ENCODE assay signal across 34 cellular contexts in genomic region chr6:33792990-33793389, GRCh38. TPM values are rescaled to one million over a fixed set of nuclear protein-coding genes. Genes with fewer than 3 reads are reported as not detected.
"Had no signal": no experiment of that assay in that cellular context is flagged by ENCODE, and none has a peak within 500 bp of the region (broad histone marks: within the 10 kb centered on the region; RNA-seq: fewer than 3 reads in every experiment).

No MANE protein-coding gene starts in this region.

- H3K27ac ChIP-seq: left lung, lower lobe of right lung, ovary, right atrium auricular region, right lobe of liver, suprapubic skin, thoracic aorta, tibial artery, upper lobe of right lung had no signal

- H3K27me3 ChIP-seq: ovary, right atrium auricular region, right lobe of liver had no signal

- H3K4me1 ChIP-seq: upper lobe of right lung had no signal

- H3K9me3 ChIP-seq: left lung, lower lobe of right lung, ovary, right atrium auricular region, right lobe of liver, suprapubic skin, thoracic aorta, tibial artery, upper lobe of right lung had no signal

- ATAC-seq: left colon, left lung, lower lobe of right lung, natural killer cell, right lobe of liver, upper lobe of right lung had no signal

- H3K27ac Mint-ChIP-seq: mesothelial cell of epicardium; naive B cell; natural killer cell; nephron progenitor cell; progenitor cell of endocrine pancreas; stimulated activated naive CD8-positive, alpha-beta T cell treated with anti-CD3 and anti-CD28 coated beads, Interleukin-15, Interleukin-2, amounts not matched to agents 100 ng/mL and 50 ng/mL, for 24 hours had no signal

- H3K36me3 ChIP-seq: left lung, lower lobe of right lung, ovary, right atrium auricular region, right lobe of liver, suprapubic skin, thoracic aorta, upper lobe of right lung had no signal

- H3K4me3 ChIP-seq: left lung, lower lobe of right lung, ovary, right atrium auricular region, right lobe of liver, smooth muscle cell, suprapubic skin, thoracic aorta, tibial artery, upper lobe of right lung had no signal

- DNase-seq: hypothalamus; left colon; lower lobe of right lung; mammary epithelial cell; mesendoderm; naive B cell; natural killer cell; nephron progenitor cell; ovary; right lobe of liver; stimulated activated CD4-positive, alpha-beta T cell treated with anti-CD3 and anti-CD28 coated beads, Interleukin-15, amount 100 ng/mL, for 24 hours; stimulated activated CD4-positive, alpha-beta T cell treated with anti-CD3 and anti-CD28 coated beads, Interleukin-2, amount 100 ng/mL, for 24 hours; stimulated activated CD4-positive, alpha-beta T cell treated with anti-CD3 and anti-CD28 coated beads, Interleukin-4, amount 100 ng/mL, for 1 hour; stimulated activated naive CD4-positive, alpha-beta T cell; tibial artery; trophoblast cell; upper lobe of right lung had no signal

- H3K4me3 Mint-ChIP-seq: mesothelial cell of epicardium; nephron progenitor cell; stimulated activated naive CD8-positive, alpha-beta T cell treated with anti-CD3 and anti-CD28 coated beads, Interleukin-15, Interleukin-2, amounts not matched to agents 100 ng/mL and 50 ng/mL, for 24 hours had no signal

- H3K36me3 Mint-ChIP-seq: mesothelial cell of epicardium, natural killer cell had no signal

- H3K4me2 ChIP-seq: smooth muscle cell had no signal

- FAIRE-seq: keratinocyte, urothelium cell line had no signal

- H3K9me3 Mint-ChIP-seq: mesothelial cell of epicardium; natural killer cell; nephron progenitor cell; stimulated activated naive CD8-positive, alpha-beta T cell treated with anti-CD3 and anti-CD28 coated beads, Interleukin-15, Interleukin-2, amounts not matched to agents 100 ng/mL and 50 ng/mL, for 24 hours had no signal

RNA-seq across cellular contexts. Expression of gene MLN, which starts 10.8 kb away (rescaled TPM):
- total RNA-seq: left colon, left lung, liver, lower lobe of right lung, mammary epithelial cell, mesothelial cell of epicardium, mononuclear cell, natural killer cell, omental fat pad, ovary, progenitor cell of endocrine pancreas, pulmonary artery endothelial cell, renal cortical epithelial cell, right atrium auricular region, right lobe of liver, skeletal muscle tissue, smooth muscle cell, subcutaneous adipose tissue, suprapubic skin, thoracic aorta, upper lobe of right lung had no signal
- polyA plus RNA-seq: keratinocyte, liver, mammary epithelial cell, ovary, smooth muscle cell had no signal

RNA-seq across cellular contexts. Expression of gene IP6K3, which starts 46.3 kb away (rescaled TPM):
- total RNA-seq: mononuclear cell, natural killer cell, pulmonary artery endothelial cell had no signal
- polyA plus RNA-seq: keratinocyte, mammary epithelial cell had no signal
